ENCODE assay signal across 1 cellular context in genomic region chr3:19146685-19147650, GRCh38.
TF ChIP-seq lines count a peak whose summit lies in the region.

No MANE protein-coding gene starts in this region.

TF ChIP-seq in HEK293, 187 proteins besides CTCF, POLR2A, EP300 and RAD21 (continued from another document):
- TF ChIP-seq ZSCAN5A (tag by site-specific recombination; IDR thresholded peaks at IDR 0.05) (no peak), ZBTB49 (tag by site-specific recombination; IDR thresholded peaks at IDR 0.05; ENCODE audit: low read depth) (no peak), PBX3 (CRISPR knock-in tag; IDR thresholded peaks at IDR 0.05) (no peak), ZNF121 (tag by site-specific recombination; IDR thresholded peaks at IDR 0.05) (no peak), HOXD13 (CRISPR knock-in tag; IDR thresholded peaks at IDR 0.05; ENCODE audit: borderline replicate concordance) (no peak), ZSCAN23 (tag by site-specific recombination; IDR thresholded peaks at IDR 0.05) (no peak), ZNF354C (tag by site-specific recombination; IDR thresholded peaks at IDR 0.05; ENCODE audit: borderline replicate concordance, low read depth) (no peak), FEZF1 (tag by site-specific recombination; IDR thresholded peaks at IDR 0.05) (no peak), ZNF426 (tag by site-specific recombination; IDR thresholded peaks at IDR 0.05) (no peak), ZFP37 (tag by site-specific recombination; IDR thresholded peaks at IDR 0.05) (no peak), PRDM2 (tag by site-specific recombination; IDR thresholded peaks at IDR 0.05; ENCODE audit: borderline replicate concordance) (no peak), ZNF18 (tag by site-specific recombination; IDR thresholded peaks at IDR 0.05) (no peak), ZFHX2 (tag by site-specific recombination; conservative IDR thresholded peaks at IDR 0.05) (peak; percentile 77), KLF10 (tag by site-specific recombination; IDR thresholded peaks at IDR 0.05) (no peak), ZNF560 (tag by site-specific recombination; IDR thresholded peaks at IDR 0.05; ENCODE audit: borderline replicate concordance) (no peak), ZIC2 (tag by site-specific recombination; IDR thresholded peaks at IDR 0.05) (peak; percentile 45), ZBTB10 (tag by site-specific recombination; IDR thresholded peaks at IDR 0.05) (no peak; the same call in 1 of the 2 replicates), ZNF501 (tag by site-specific recombination; IDR thresholded peaks at IDR 0.05) (no peak), KLF17 (tag by site-specific recombination; IDR thresholded peaks at IDR 0.05) (peak; percentile 58), ZBTB7A (tag by site-specific recombination; IDR thresholded peaks at IDR 0.05; ENCODE audit: low read depth) (no peak), ZNF473 (tag by site-specific recombination; IDR thresholded peaks at IDR 0.05) (no peak), GLIS1 (tag by site-specific recombination; IDR thresholded peaks at IDR 0.05) (peak; percentile 54), ZNF76 (tag by site-specific recombination; IDR thresholded peaks at IDR 0.05; ENCODE audit: borderline replicate concordance, low read depth) (0 out of 2 replicates have a peak, but pooled peaks have one; percentile 22), ZSCAN18 (tag by site-specific recombination; IDR thresholded peaks at IDR 0.05) (no peak), ZNF623 (tag by site-specific recombination; IDR thresholded peaks at IDR 0.05) (no peak), ZNF37A (tag by site-specific recombination; IDR thresholded peaks at IDR 0.05) (no peak), ZNF747 (tag by site-specific recombination; IDR thresholded peaks at IDR 0.05) (no peak), ZNF416 (tag by site-specific recombination; IDR thresholded peaks at IDR 0.05) (no peak), ZNF549 (tag by site-specific recombination; IDR thresholded peaks at IDR 0.05) (no peak), ZNF324 (tag by site-specific recombination; IDR thresholded peaks at IDR 0.05) (no peak), PRDM4 (tag by site-specific recombination; IDR thresholded peaks at IDR 0.05) (no peak), ZNF175 (tag by site-specific recombination; IDR thresholded peaks at IDR 0.05) (no peak), ZNF302 (tag by site-specific recombination; IDR thresholded peaks at IDR 0.05; ENCODE audit: low read depth) (no peak), SP3 (tag by site-specific recombination; IDR thresholded peaks at IDR 0.05) (peak; percentile 64)
